Comparison of ENCODE assay signal across 8 cellular contexts in the genomic region with DNA sequence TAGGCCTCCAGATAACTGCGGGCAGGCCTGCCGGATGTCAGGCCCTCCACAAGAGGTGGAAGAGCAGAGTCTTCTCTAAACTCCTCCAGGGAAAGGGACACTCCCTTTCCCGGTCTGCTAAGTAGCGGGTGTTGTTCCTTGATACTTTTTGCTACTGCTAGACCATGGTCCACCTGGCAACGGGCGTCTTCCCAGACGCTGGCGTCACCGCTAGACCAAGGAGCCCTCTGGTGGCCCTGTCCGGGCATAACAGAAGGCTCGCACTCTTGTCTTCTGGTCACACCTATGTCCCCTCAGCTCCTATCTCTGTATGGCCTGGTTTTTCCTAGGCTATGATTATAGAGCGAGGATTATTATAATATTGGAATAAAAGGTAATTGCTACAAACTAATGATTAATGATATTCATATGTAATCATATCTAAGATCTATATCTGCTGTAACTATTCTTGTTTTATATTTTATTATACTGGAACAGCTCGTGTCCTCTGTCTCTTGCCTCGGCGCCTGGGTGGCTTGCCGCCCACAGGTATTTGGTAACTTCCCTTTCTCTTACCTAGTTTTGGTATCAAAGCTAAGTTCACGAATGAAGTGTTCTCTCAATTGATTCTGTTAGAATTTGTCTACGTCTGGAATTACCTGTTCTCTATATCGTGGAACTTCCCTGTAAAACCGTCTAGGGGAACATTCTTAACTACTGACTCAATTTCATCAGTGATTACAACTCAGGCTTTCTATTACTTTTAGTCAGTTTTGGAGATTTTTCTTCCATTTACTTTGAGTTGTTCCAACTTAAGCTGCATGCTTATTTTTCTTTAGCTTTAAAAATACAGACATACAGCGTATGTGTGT. TPM values are rescaled to one million over a fixed set of nuclear protein-coding genes. Genes with fewer than 3 reads are reported as not detected.
DNase-seq lines count a peak whose midpoint lies in the region; ATAC-seq, FAIRE-seq and TF ChIP-seq lines count a peak whose summit lies in the region.
"Not testable (repeated sequence)": the region's sequence is repeated elsewhere in the genome, so short reads cannot be mapped to it uniquely, and the experiment has no call there.

No MANE protein-coding gene starts in this region.

- not testable (repeated sequence) for H3K9me1 ChIP-seq in endothelial cell of umbilical vein (replicated peaks; ENCODE audit: control insufficient read depth, extremely low read depth, insufficient read depth, low read length)

- peaks cover 19% of the 10 kb centered on the region for H3K4me1 Mint-ChIP-seq in activated naive CD8-positive, alpha-beta T cell (ENCODE audit: low read depth)

- TF ChIP-seq POLR2A in Peyer's patch (IDR thresholded peaks at IDR 0.05); endothelial cell of umbilical vein (IDR thresholded peaks at IDR 0.05; ENCODE audit: low read depth, low read length); prostate gland (IDR thresholded peaks at IDR 0.05): not testable (repeated sequence)

- H3K9me3 ChIP-seq in Peyer's patch; endothelial cell of umbilical vein (replicated peaks; ENCODE audit: control insufficient read depth, insufficient read depth, low read length); prostate gland: not testable (repeated sequence)

- BruUV-seq in endothelial cell of umbilical vein (replicated peaks; lab: Mats Ljungman, UMichigan): not testable (repeated sequence)

- not testable (repeated sequence) for ATAC-seq in left colon

- FAIRE-seq in G401.6 (lab: Jason Lieb, UNC) (peak; percentile 91), endothelial cell of umbilical vein (lab: Jason Lieb, UNC) (peak; percentile 8)

- not testable (repeated sequence) for H3K4me2 ChIP-seq in endothelial cell of umbilical vein (ENCODE audit: insufficient read depth, low read length)

- H3K4me1 ChIP-seq in Peyer's patch: peaks cover 0 to 22% (median 4%) of the 10 kb centered on the region in 4 donors
- not testable (repeated sequence) for H3K4me1 ChIP-seq in endothelial cell of umbilical vein (ENCODE audit: control insufficient read depth, extremely low read depth, insufficient read depth, low read length); prostate gland (replicated peaks)

- TF ChIP-seq CTCF in LNCaP clone FGC (IDR thresholded peaks at IDR 0.05; ENCODE audit: control insufficient read depth, extremely low read depth, insufficient read depth): peak; percentile 47
- peak in 5 of 6 experiments; percentile 7 to 92 (median 85) for TF ChIP-seq CTCF in Peyer's patch (IDR thresholded peaks at IDR 0.05)
- peak; percentile 13 to 53 for TF ChIP-seq CTCF in endothelial cell of umbilical vein (IDR thresholded peaks at IDR 0.05; ENCODE audit: extremely low read depth in 1 of 2, insufficient read depth in 1 of 2, low read depth in 1 of 2, low read length in 2 of 2)
- peak; percentile 16 to 81 (median 48) for TF ChIP-seq CTCF in prostate gland (IDR thresholded peaks at IDR 0.05)

- not testable (repeated sequence) for H3K27me3 Mint-ChIP-seq in activated naive CD8-positive, alpha-beta T cell

- dilution Hi-C loops in endothelial cell of umbilical vein (cut with MboI; ENCODE audit: extremely low pct_ligation_motif_present, low sequenced_read_pairs): not testable (repeated sequence)

- H4K20me1 ChIP-seq in endothelial cell of umbilical vein (replicated peaks; ENCODE audit: control insufficient read depth, extremely low read depth, insufficient read depth, low read length): not testable (repeated sequence)

- H3K27ac ChIP-seq in Peyer's patch: peak overlapping the region in 1 of 4 donors; percentile 43
- H3K27ac ChIP-seq in endothelial cell of umbilical vein (ENCODE audit: insufficient read depth, low read depth, low read length); prostate gland: not testable (repeated sequence)

- not testable (repeated sequence) for H3K36me3 Mint-ChIP-seq in activated naive CD8-positive, alpha-beta T cell

- H2AFZ ChIP-seq in endothelial cell of umbilical vein (ENCODE audit: low read depth, low read length): not testable (repeated sequence)

- DNase-seq in A172 (ENCODE audit: low spot score) (peak; percentile 38), Peyer's patch (peak in 1 of 3 donors; percentile 69), left colon (peak; percentile 46 to 59)
- DNase-seq in LNCaP clone FGC (ENCODE audit: low read depth); endothelial cell of umbilical vein (ENCODE audit: low read depth, low spot score); prostate gland (ENCODE audit: low spot score): not testable (repeated sequence)

- not testable (repeated sequence) for H3K4me3 ChIP-seq in LNCaP clone FGC (ENCODE audit: low read depth, low read length); Peyer's patch; endothelial cell of umbilical vein (replicated peaks in 1 of 3; ENCODE audit: insufficient read depth in 1 of 3, low read depth in 1 of 3, low read length in 3 of 3); prostate gland

- intact Hi-C loops in endothelial cell of umbilical vein (cut with micrococcal nuclease): loop anchor here (1.0 to 2.0 kb wide), 2 partner anchors 91 to 144 kb away; no protein-coding TSS in a partner anchor
- intact Hi-C loops in left colon (cut with DNase I, micrococcal nuclease): loop anchor here in 1 of 2 donors (10.0 kb wide), 1 partner anchor 145 kb away; no protein-coding TSS in a partner anchor
- intact Hi-C loops in prostate gland (cut with DNase I): loop anchor here (5.0 kb wide), 1 partner anchor 147 kb away; no protein-coding TSS in a partner anchor

- not testable (repeated sequence) for H3K9ac ChIP-seq in endothelial cell of umbilical vein (replicated peaks; ENCODE audit: extremely low read depth, insufficient read depth, low read length)

- not testable (repeated sequence) for H3K79me2 ChIP-seq in endothelial cell of umbilical vein (ENCODE audit: control insufficient read depth, insufficient read depth, low read length)

- H3K27ac Mint-ChIP-seq in activated naive CD8-positive, alpha-beta T cell: peak overlapping the region; percentile 38

- POLR2A ChIA-PET in endothelial cell of umbilical vein (lab: Charles Lee): not testable (repeated sequence)

- not testable (repeated sequence) for H3K27me3 ChIP-seq in Peyer's patch; endothelial cell of umbilical vein (ENCODE audit: control insufficient read depth in 2 of 2, insufficient read depth in 2 of 2, low read length in 2 of 2); prostate gland (replicated peaks; ENCODE audit: insufficient read depth)

- H3K36me3 ChIP-seq in Peyer's patch (peaks cover 0 to 33% (median 0%) of the 10 kb centered on the region in 3 donors), endothelial cell of umbilical vein (ENCODE audit: control insufficient read depth in 2 of 2, extremely low read depth in 1 of 2, insufficient read depth in 2 of 2, low read length in 2 of 2) (peaks cover 11 to 38% of the 10 kb centered on the region in 2 experiments), prostate gland (peaks cover 19 to 20% of the 10 kb centered on the region in 2 donors)

- 52% methylated on average over 21 of the region's 21 CpGs for WGBS in prostate gland

- CTCF ChIA-PET in endothelial cell of umbilical vein (lab: Charles Lee): interaction anchor here (0.8 to 5.6 kb wide), 21 partner anchors 9 to 169 kb away, joined by 3 to 128 read pairs (median 4); partner anchors contain the start of genes MED22 and RPL7A

- not testable (repeated sequence) for H3K9me3 Mint-ChIP-seq in activated naive CD8-positive, alpha-beta T cell (ENCODE audit: low read depth)

- not testable (repeated sequence) for H3K4me3 Mint-ChIP-seq in activated naive CD8-positive, alpha-beta T cell

RNA-seq across cellular contexts. Expression of gene SURF6, which starts 6.5 kb away (rescaled TPM):
- total RNA-seq in A172 (2014; rRNA removed; shearing (Covaris generic)): 11.4 and 19.5 TPM in 2 replicates
- total RNA-seq in Peyer's patch (10 to 100 TPM; 16.1 to 41.2 (median 26.8) TPM), endothelial cell of umbilical vein (16.0 and 16.4 TPM in 2 replicates), left colon (10 to 100 TPM; 24.1 to 27.8 TPM), prostate gland (10 to 100 TPM; 25.7 to 40.3 TPM)
- 4.9 TPM in 2 replicates for polyA plus RNA-seq in endothelial cell of umbilical vein
- 4.6 and 8.5 TPM in 2 replicates for polyA plus RNA-seq in endothelial cell of umbilical vein (2011; cell fraction: cytosol; rRNA removed)
- 8.5 and 13.5 TPM in 2 replicates for polyA plus RNA-seq in endothelial cell of umbilical vein (2011; cell fraction: nucleus; rRNA removed)
- 8.6 and 14.2 TPM in 2 replicates for polyA plus RNA-seq in endothelial cell of umbilical vein (2012)
- 3.2 and 3.9 TPM in 2 replicates for polyA minus RNA-seq in endothelial cell of umbilical vein
- polyA minus RNA-seq in endothelial cell of umbilical vein (2011; cell fraction: cytosol; rRNA and poly(A)+ RNA removed): 9.4 TPM
- 2.0 and 3.8 TPM in 2 replicates for polyA minus RNA-seq in endothelial cell of umbilical vein (2011; cell fraction: nucleus; rRNA and poly(A)+ RNA removed)

RNA-seq across cellular contexts. Expression of gene MED22, which starts 18.4 kb away (rescaled TPM):
- 17.9 and 30.0 TPM in 2 replicates for total RNA-seq in A172 (2014; rRNA removed; shearing (Covaris generic))
- 10 to 100 TPM; 23.5 to 42.1 (median 31.2) TPM for total RNA-seq in Peyer's patch
- total RNA-seq in endothelial cell of umbilical vein: 26.7 and 27.4 TPM in 2 replicates
- 25.7 and 29.5 TPM in 2 replicates for polyA plus RNA-seq in endothelial cell of umbilical vein
- polyA plus RNA-seq in endothelial cell of umbilical vein (2011; cell fraction: cytosol; rRNA removed): 18.7 and 23.0 TPM in 2 replicates
- polyA plus RNA-seq in endothelial cell of umbilical vein (2011; cell fraction: nucleus; rRNA removed): 32.0 and 36.5 TPM in 2 replicates
- polyA plus RNA-seq in endothelial cell of umbilical vein (2012): 15.2 and 19.3 TPM in 2 replicates
- 38.5 and 40.4 TPM in 2 replicates for polyA minus RNA-seq in endothelial cell of umbilical vein
- 25.5 TPM for polyA minus RNA-seq in endothelial cell of umbilical vein (2011; cell fraction: cytosol; rRNA and poly(A)+ RNA removed)
- 12.0 and 13.3 TPM in 2 replicates for polyA minus RNA-seq in endothelial cell of umbilical vein (2011; cell fraction: nucleus; rRNA and poly(A)+ RNA removed)
- total RNA-seq in left colon: 10 to 100 TPM; 18.8 to 20.3 TPM
- 10 to 100 TPM; 31.1 to 32.6 TPM for total RNA-seq in prostate gland

RNA-seq across cellular contexts. Expression of gene RPL7A, which starts 18.5 kb away (rescaled TPM):
- total RNA-seq in A172 (2014; rRNA removed; shearing (Covaris generic)): 2,228 and 2,364 TPM in 2 replicates
- 1,000 to 10,000 TPM in 1 of 4 donors, 100 to 1,000 TPM in 3; 708 to 1,565 (median 870) TPM for total RNA-seq in Peyer's patch
- total RNA-seq in endothelial cell of umbilical vein: 2,043 and 2,112 TPM in 2 replicates
- polyA plus RNA-seq in endothelial cell of umbilical vein: 2,090 and 2,329 TPM in 2 replicates
- polyA plus RNA-seq in endothelial cell of umbilical vein (2011; cell fraction: cytosol; rRNA removed): 4,289 and 4,302 TPM in 2 replicates
- 1,496 and 1,897 TPM in 2 replicates for polyA plus RNA-seq in endothelial cell of umbilical vein (2011; cell fraction: nucleus; rRNA removed)
- 2,563 and 3,428 TPM in 2 replicates for polyA plus RNA-seq in endothelial cell of umbilical vein (2012)
- 1,837 and 1,880 TPM in 2 replicates for polyA minus RNA-seq in endothelial cell of umbilical vein
- 1,856 TPM for polyA minus RNA-seq in endothelial cell of umbilical vein (2011; cell fraction: cytosol; rRNA and poly(A)+ RNA removed)
- polyA minus RNA-seq in endothelial cell of umbilical vein (2011; cell fraction: nucleus; rRNA and poly(A)+ RNA removed): 248 and 295 TPM in 2 replicates
- total RNA-seq in left colon: 1,000 to 10,000 TPM; 1,331 to 1,405 TPM
- total RNA-seq in prostate gland: 1,000 to 10,000 TPM; 1,667 to 2,501 TPM

RNA-seq across cellular contexts. Expression of gene SURF1, which starts 26.8 kb away (rescaled TPM):
- total RNA-seq in A172 (2014; rRNA removed; shearing (Covaris generic)): 74.4 and 75.2 TPM in 2 replicates
- total RNA-seq in Peyer's patch (10 to 100 TPM; 41.2 to 75.1 (median 53.4) TPM), endothelial cell of umbilical vein (12.0 and 22.8 TPM in 2 replicates), left colon (10 to 100 TPM; 42.0 to 48.2 TPM), prostate gland (10 to 100 TPM; 53.3 to 73.8 TPM)
- polyA plus RNA-seq in endothelial cell of umbilical vein: 26.6 and 27.1 TPM in 2 replicates
- polyA plus RNA-seq in endothelial cell of umbilical vein (2011; cell fraction: cytosol; rRNA removed): 31.7 and 33.2 TPM in 2 replicates
- polyA plus RNA-seq in endothelial cell of umbilical vein (2011; cell fraction: nucleus; rRNA removed): 28.7 and 35.7 TPM in 2 replicates
- 21.8 and 26.2 TPM in 2 replicates for polyA plus RNA-seq in endothelial cell of umbilical vein (2012)
- 9.0 and 15.0 TPM in 2 replicates for polyA minus RNA-seq in endothelial cell of umbilical vein
- polyA minus RNA-seq in endothelial cell of umbilical vein (2011; cell fraction: cytosol; rRNA and poly(A)+ RNA removed): 17.5 TPM
- 2.4 and 4.2 TPM in 2 replicates for polyA minus RNA-seq in endothelial cell of umbilical vein (2011; cell fraction: nucleus; rRNA and poly(A)+ RNA removed)

RNA-seq across cellular contexts. Expression of gene SURF2, which starts 26.8 kb away (rescaled TPM):
- total RNA-seq in A172 (2014; rRNA removed; shearing (Covaris generic)): 26.3 and 43.1 TPM in 2 replicates
- total RNA-seq in Peyer's patch: 10 to 100 TPM in 3 of 4 donors, 1 to 10 TPM in 1; 5.4 to 18.9 (median 15.3) TPM
- 9.3 and 10.6 TPM in 2 replicates for total RNA-seq in endothelial cell of umbilical vein
- polyA plus RNA-seq in endothelial cell of umbilical vein: 14.2 and 16.9 TPM in 2 replicates
- polyA plus RNA-seq in endothelial cell of umbilical vein (2011; cell fraction: cytosol; rRNA removed): 17.7 and 19.1 TPM in 2 replicates
- polyA plus RNA-seq in endothelial cell of umbilical vein (2011; cell fraction: nucleus; rRNA removed): 6.0 and 7.1 TPM in 2 replicates
- 10.0 and 18.7 TPM in 2 replicates for polyA plus RNA-seq in endothelial cell of umbilical vein (2012)
- 2.5 and 4.3 TPM in 2 replicates for polyA minus RNA-seq in endothelial cell of umbilical vein
- polyA minus RNA-seq in endothelial cell of umbilical vein (2011; cell fraction: cytosol; rRNA and poly(A)+ RNA removed): 44.1 TPM
- polyA minus RNA-seq in endothelial cell of umbilical vein (2011; cell fraction: nucleus; rRNA and poly(A)+ RNA removed): 2.5 and 3.2 TPM in 2 replicates
- 10 to 100 TPM in 1 of 2 donors, 1 to 10 TPM in 1; 9.5 to 10.9 TPM for total RNA-seq in left colon
- 10 to 100 TPM; 16.4 to 57.6 TPM for total RNA-seq in prostate gland

Comparison
In these comparisons a context has a peak if more than half of its experiments do, and no peak if none do; other contexts are left out.
1. CTCF ChIP-seq: peak in every context shown above with its lines; median percentile 85 in Peyer's patch; 48 in prostate gland; 47 in LNCaP clone FGC; 33 in endothelial cell of umbilical vein.